In the genomic region with DNA sequence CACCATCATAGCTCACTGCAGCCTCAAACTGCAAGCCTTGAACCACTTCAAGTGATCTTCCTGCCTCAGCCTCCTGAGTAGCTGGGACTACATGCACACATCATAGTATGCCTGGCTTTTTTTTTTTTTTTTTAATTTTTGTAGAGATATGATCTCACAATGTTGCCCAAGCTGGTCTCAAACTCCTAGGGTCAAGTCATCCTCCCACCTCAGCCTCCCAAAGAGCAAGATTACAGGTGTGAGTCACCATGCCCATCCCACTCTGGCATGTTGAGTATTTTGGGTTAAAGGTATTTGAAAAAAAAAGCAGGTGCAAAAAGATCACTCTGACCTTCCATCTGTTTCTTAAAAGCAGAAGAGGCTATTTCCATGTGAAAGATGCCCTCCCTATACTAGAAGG, we compare ENCODE assay signal across 28 cellular contexts.
"Had no signal": no experiment of that assay in that cellular context is flagged by ENCODE, and none has a peak within 500 bp of the region (broad histone marks: within the 10 kb centered on the region; RNA-seq: fewer than 3 reads in every experiment).

No MANE protein-coding gene starts in this region.

- H3K27ac Mint-ChIP-seq: naive thymus-derived CD8-positive, alpha-beta T cell; natural killer cell treated with Interleukin-12 subunit alpha and Interleukin-12 subunit beta and Interleukin-15 and Interleukin-18, amount 100 ng/mL, for 72 hours; nephron progenitor cell; progenitor cell of endocrine pancreas; stimulated activated effector memory CD8-positive, alpha-beta T cell treated with anti-CD3 and anti-CD28 coated beads, Interleukin-12 subunit alpha, Interleukin-12 subunit beta, amount 100 ng/mL, for 72 hours; stimulated activated naive B cell treated with anti-CD40 and anti-IgM and Interleukin-4, amounts not matched to agents 10 μg/mL and 1 μg/mL and 100 μg/mL, for 72 hours; stimulated activated naive CD8-positive, alpha-beta T cell treated with anti-CD3 and anti-CD28 coated beads, Interleukin-15, Interleukin-2, amounts not matched to agents 100 ng/mL and 50 ng/mL, for 24 hours; type B pancreatic cell had no signal

- H3K9me3 Mint-ChIP-seq: naive thymus-derived CD8-positive, alpha-beta T cell; natural killer cell treated with Interleukin-12 subunit alpha and Interleukin-12 subunit beta and Interleukin-15 and Interleukin-18, amount 100 ng/mL, for 72 hours; nephron progenitor cell; neural crest cell; stimulated activated effector memory CD8-positive, alpha-beta T cell treated with anti-CD3 and anti-CD28 coated beads, Interleukin-12 subunit alpha, Interleukin-12 subunit beta, amount 100 ng/mL, for 72 hours; stimulated activated naive CD8-positive, alpha-beta T cell treated with anti-CD3 and anti-CD28 coated beads, Interleukin-15, Interleukin-2, amounts not matched to agents 100 ng/mL and 50 ng/mL, for 24 hours had no signal

- H3K4me3 ChIP-seq: ovary, psoas muscle, right lobe of liver, sigmoid colon, stomach, thoracic aorta, thyroid gland, tibial nerve, upper lobe of right lung, uterus had no signal

- H3K4me3 Mint-ChIP-seq: naive thymus-derived CD8-positive, alpha-beta T cell; natural killer cell treated with Interleukin-12 subunit alpha and Interleukin-12 subunit beta and Interleukin-15 and Interleukin-18, amount 100 ng/mL, for 72 hours; nephron progenitor cell; neural crest cell; stimulated activated effector memory CD8-positive, alpha-beta T cell treated with anti-CD3 and anti-CD28 coated beads, Interleukin-12 subunit alpha, Interleukin-12 subunit beta, amount 100 ng/mL, for 72 hours; stimulated activated naive B cell treated with anti-CD40 and anti-IgM and Interleukin-4, amounts not matched to agents 10 μg/mL and 1 μg/mL and 100 μg/mL, for 72 hours; stimulated activated naive CD8-positive, alpha-beta T cell treated with anti-CD3 and anti-CD28 coated beads, Interleukin-15, Interleukin-2, amounts not matched to agents 100 ng/mL and 50 ng/mL, for 24 hours; type B pancreatic cell had no signal

- H3K36me3 ChIP-seq: ovary, right lobe of liver, sigmoid colon, stomach, thoracic aorta, thyroid gland, tibial nerve, upper lobe of right lung, uterus had no signal

- H3K36me3 Mint-ChIP-seq: naive thymus-derived CD8-positive, alpha-beta T cell; natural killer cell treated with Interleukin-12 subunit alpha and Interleukin-12 subunit beta and Interleukin-15 and Interleukin-18, amount 100 ng/mL, for 72 hours; stimulated activated effector memory CD8-positive, alpha-beta T cell treated with anti-CD3 and anti-CD28 coated beads, Interleukin-12 subunit alpha, Interleukin-12 subunit beta, amount 100 ng/mL, for 72 hours; stimulated activated naive B cell treated with anti-CD40 and anti-IgM and Interleukin-4, amounts not matched to agents 10 μg/mL and 1 μg/mL and 100 μg/mL, for 72 hours; type B pancreatic cell had no signal

- H3K4me1 Mint-ChIP-seq: naive thymus-derived CD8-positive, alpha-beta T cell; stimulated activated effector memory CD8-positive, alpha-beta T cell treated with anti-CD3 and anti-CD28 coated beads, Interleukin-12 subunit alpha, Interleukin-12 subunit beta, amount 100 ng/mL, for 72 hours; stimulated activated naive B cell treated with anti-CD40 and anti-IgM and Interleukin-4, amounts not matched to agents 10 μg/mL and 1 μg/mL and 100 μg/mL, for 72 hours had no signal

- ATAC-seq: naive thymus-derived CD8-positive, alpha-beta T cell; psoas muscle; right cardiac atrium; right lobe of liver; stimulated activated effector memory CD8-positive, alpha-beta T cell treated with anti-CD3 and anti-CD28 coated beads, Interleukin-12 subunit alpha, Interleukin-12 subunit beta, amount 100 ng/mL, for 72 hours; stimulated activated naive B cell treated with anti-CD40 and anti-IgM and Interleukin-4, amounts not matched to agents 10 μg/mL and 1 μg/mL and 100 μg/mL, for 72 hours; upper lobe of right lung had no signal

- DNase-seq: naive thymus-derived CD8-positive, alpha-beta T cell; nephron progenitor cell; occipital lobe; ovary; psoas muscle; right cardiac atrium; right lobe of liver; sigmoid colon; small intestine; stimulated activated CD4-positive, alpha-beta T cell treated with anti-CD3 and anti-CD28 coated beads, Interleukin-15, amount 100 ng/mL, for 24 hours; stimulated activated CD4-positive, alpha-beta T cell treated with anti-CD3 and anti-CD28 coated beads, Interleukin-2, amount 100 ng/mL, for 24 hours; stimulated activated CD4-positive, alpha-beta T cell treated with anti-CD3 and anti-CD28 coated beads, Interleukin-2, amount 100 ng/mL, for 48 hours; stimulated activated CD4-positive, alpha-beta T cell treated with anti-CD3 and anti-CD28 coated beads, Interleukin-4, amount 100 ng/mL, for 24 hours; stimulated activated naive B cell treated with anti-CD40 and anti-IgM and Interleukin-4, amounts not matched to agents 10 μg/mL and 1 μg/mL and 100 μg/mL, for 72 hours; stimulated activated naive CD4-positive, alpha-beta T cell treated with Interleukin-2 at 50 U/mL for 16 hours; stomach; thyroid gland; upper lobe of right lung; uterus had no signal

- H3K27ac ChIP-seq: ovary, parathyroid adenoma, psoas muscle, right lobe of liver, sigmoid colon, stomach, thoracic aorta, thyroid gland, tibial nerve, upper lobe of right lung, uterus had no signal

- H3K4me1 ChIP-seq: right lobe of liver, sigmoid colon, stomach, thyroid gland, tibial nerve, upper lobe of right lung, uterus had no signal

- H3K27me3 ChIP-seq: ovary, right lobe of liver, sigmoid colon, thyroid gland, tibial nerve, uterus had no signal

- H3K9me3 ChIP-seq: ovary, psoas muscle, right lobe of liver, sigmoid colon, stomach, thoracic aorta, thyroid gland, tibial nerve, upper lobe of right lung, uterus had no signal

- H3K9ac ChIP-seq: parathyroid adenoma had no signal

- H3K79me2 ChIP-seq: parathyroid adenoma had no signal
